ENCODE assay signal across 8 cellular contexts in genomic region chr6:106510090-106510970, GRCh38.
A peak's percentile ranks its signal among the peaks of the same experiment; 100 is the strongest.
DNase-seq lines count a peak whose midpoint lies in the region; ATAC-seq, FAIRE-seq and TF ChIP-seq lines count a peak whose summit lies in the region.

No MANE protein-coding gene starts in this region.

- no TSS peak for BruUV-seq in K562 (replicated peaks; lab: Mats Ljungman, UMichigan)

- H3K27ac ChIP-seq in KOPT-K1 (ENCODE audit: low read depth, low read length, poor library complexity, severe bottlenecking) (peak overlapping the region; percentile 96), K562 (ENCODE audit: extremely low read depth, low read depth, low read length) (no peak overlapping the region)

- H3K36me3 ChIP-seq in KOPT-K1 (ENCODE audit: insufficient read depth, low read length): no peaks in the 10 kb centered on the region
- H3K36me3 ChIP-seq in K562 (ENCODE audit: control insufficient read depth, insufficient read depth, low read length): no peaks in the 10 kb centered on the region

- H3K9me3 ChIP-seq in KOPT-K1 (ENCODE audit: insufficient read depth, low read length, poor library complexity, severe bottlenecking): no peaks in the 10 kb centered on the region
- no peaks in the 10 kb centered on the region for H3K9me3 ChIP-seq in K562 (replicated peaks; ENCODE audit: control insufficient read depth, insufficient read depth, low read depth, low read length)

- peak overlapping the region; percentile 79 to 89 (median 82) for H3K27ac Mint-ChIP-seq in CD14-positive monocyte

- POLR2A ChIA-PET in K562 (lab: Yijun Ruan, JAX): no interaction called here

- ATAC-seq in GM21390 (IDR thresholded peaks at IDR 0.05; ENCODE audit: unreplicated experiment) (peak; percentile 37), K562 (peak; percentile 50; the same call in 2 of the 3 replicates)

- H3K79me2 ChIP-seq in K562 (ENCODE audit: control insufficient read depth, insufficient read depth, low read length): no peaks in the 10 kb centered on the region

- H3K4me3 ChIP-seq in K562: no peak overlapping the region

- 48% methylated on average over 45 of the region's 56 CpGs for WGBS in K562 (ENCODE audit: insufficient coverage, low coverage, missing lambda C conversion rate)

- peaks cover 0 to 2% of the 10 kb centered on the region in 2 donors for H3K36me3 Mint-ChIP-seq in CD14-positive monocyte

- intact Hi-C loops in CD14-positive monocyte (cut with micrococcal nuclease): loop anchor here (2.0 to 10.0 kb wide), 3 partner anchors 37 to 636 kb away; no protein-coding TSS in a partner anchor
- intact Hi-C loops in K562 (cut with micrococcal nuclease): no loop called here

- no peak overlapping the region for H3K4me2 ChIP-seq in K562 (ENCODE audit: insufficient read depth, low read length)

- no peaks in the 10 kb centered on the region for H4K20me1 ChIP-seq in K562 (replicated peaks; ENCODE audit: control insufficient read depth, insufficient read depth, low read length)

- H3K27me3 Mint-ChIP-seq in CD14-positive monocyte (ENCODE audit: low read depth in 3 of 3): no peaks in the 10 kb centered on the region

- peak overlapping the region; percentile 93 to 98 for H3K4me3 Mint-ChIP-seq in CD14-positive monocyte

- TF ChIP-seq RAD21 in K562 (CRISPR knock-in tag; conservative IDR thresholded peaks at IDR 0.05 in 1 of 2, IDR thresholded peaks at IDR 0.05 in 1 of 2): no peak

- in situ Hi-C loops in K562 (cut with MboI): no loop called here

- H2AFZ ChIP-seq in K562 (ENCODE audit: low read depth, low read length): no peak overlapping the region

- H3K9me1 ChIP-seq in K562 (ENCODE audit: control insufficient read depth, insufficient read depth, low read length): no peaks in the 10 kb centered on the region

- TF ChIP-seq CTCF in CD14-positive monocyte (IDR thresholded peaks at IDR 0.05) (no peak), K562 (IDR thresholded peaks at IDR 0.05 in 2 of 3, conservative IDR thresholded peaks at IDR 0.05 in 1 of 3; ENCODE audit: insufficient read depth in 2 of 3, low read depth in 1 of 3, low read length in 3 of 3) (no peak)

- peaks cover 50% of the 10 kb centered on the region for H3K4me1 Mint-ChIP-seq in CD14-positive monocyte

- no peaks in the 10 kb centered on the region for H3K9me3 Mint-ChIP-seq in CD14-positive monocyte

- DNase-seq in CD14-positive monocyte (ENCODE audit: low spot score) (peak; percentile 54), T-helper 2 cell (peak; percentile 51 to 86 (median 57)), K562 (ENCODE audit: extremely low read depth in 1 of 4, low spot score in 3 of 4) (peak in 1 of 4 experiments; percentile 14), islet precursor cell (peak; percentile 83), RCC 7860 (ENCODE audit: low spot score) (no peak)
- peak; percentile 73 for DNase-seq in stimulated activated CD4-positive, alpha-beta T cell treated with anti-CD3 and anti-CD28 coated beads, Interleukin-2, amount 100 ng/mL, for 4 hours (ENCODE audit: low read depth)

- peaks cover 0 to 24% of the 10 kb centered on the region in 2 experiments; a peak in 2 of 5 replicates for H3K4me1 ChIP-seq in K562 (replicated peaks in 1 of 2; ENCODE audit: control insufficient read depth in 2 of 2, insufficient read depth in 2 of 2, low read length in 2 of 2)

- TF ChIP-seq EP300 in K562 (IDR thresholded peaks at IDR 0.05; ENCODE audit: low read length): no peak

- CTCF ChIA-PET in K562 (lab: Yijun Ruan, JAX; ENCODE audit: low intra/inter-chr PET ratio): no interaction called here

- FAIRE-seq in K562 (lab: Jason Lieb, UNC): no peak
- FAIRE-seq in RCC 7860 (lab: Jason Lieb, UNC): no peak

- no peak for TF ChIP-seq POLR2A in K562 (conservative IDR thresholded peaks at IDR 0.05)

- peaks cover 40 to 49% of the 10 kb centered on the region in 2 experiments for H3K27me3 ChIP-seq in K562 (ENCODE audit: control insufficient read depth in 2 of 2, insufficient read depth in 2 of 2, low read length in 2 of 2)

- no peak overlapping the region for H3K9ac ChIP-seq in K562 (ENCODE audit: insufficient read depth in 1 of 2, low read depth in 2 of 2, low read length in 2 of 2)

TF ChIP-seq in K562, 482 proteins besides CTCF, POLR2A, EP300 and RAD21:
- TF ChIP-seq HDAC2 (IDR thresholded peaks at IDR 0.05) (no peak), BRF2 (IDR thresholded peaks at IDR 0.05; ENCODE audit: borderline replicate concordance, insufficient read depth, insufficient read length) (no peak), ZFP1 (CRISPR knock-in tag; IDR thresholded peaks at IDR 0.05) (no peak), ZKSCAN8 (CRISPR knock-in tag; IDR thresholded peaks at IDR 0.05) (no peak)
